1 cellular context compared by ENCODE assay signal in genomic region chr10:131981429-131982184, GRCh38.
A peak's percentile ranks its signal among the peaks of the same experiment; 100 is the strongest.
TF ChIP-seq lines count a peak whose summit lies in the region.

BNIP3 (minus strand) TSS chr10:131981923; CDS start chr10:131981806, 117 bp downstream.

TF ChIP-seq in HepG2, 621 proteins besides CTCF, POLR2A, EP300 and RAD21 (continued from another document and continues in another):
- TF ChIP-seq ZNF772 (CRISPR knock-in tag; IDR thresholded peaks at IDR 0.05) = peak; percentile 58; the same call in 1 of the 2 replicates
- TF ChIP-seq ZNF407 (CRISPR knock-in tag; IDR thresholded peaks at IDR 0.05; ENCODE audit: not compliant biosample characterization) = peak; percentile 57
- TF ChIP-seq ZBTB14 (CRISPR knock-in tag; IDR thresholded peaks at IDR 0.05) = peak; percentile 54; the same call in 1 of the 2 replicates
- 0 out of 2 replicates have a peak, but pooled peaks have one; percentile 44 for TF ChIP-seq ZNF740 (CRISPR knock-in tag; IDR thresholded peaks at IDR 0.05)
- peak; percentile 87 for TF ChIP-seq SAP130 (CRISPR knock-in tag; IDR thresholded peaks at IDR 0.05; ENCODE audit: low read depth)
- TF ChIP-seq ESRRA (CRISPR knock-in tag; IDR thresholded peaks at IDR 0.05; ENCODE audit: low read depth) = peak; percentile 4; the same call in 1 of the 2 replicates
- TF ChIP-seq MTERF4 (CRISPR knock-in tag; IDR thresholded peaks at IDR 0.05) = peak; percentile 55; the same call in 1 of the 2 replicates
- peak; percentile 66; the same call in 1 of the 2 replicates for TF ChIP-seq TSC22D2 (CRISPR knock-in tag; IDR thresholded peaks at IDR 0.05; ENCODE audit: borderline replicate concordance)
- TF ChIP-seq ZNF788 (CRISPR knock-in tag; IDR thresholded peaks at IDR 0.05; ENCODE audit: borderline replicate concordance) = peak; percentile 37; the same call in 1 of the 2 replicates
- TF ChIP-seq YEATS2 (CRISPR knock-in tag; IDR thresholded peaks at IDR 0.05; ENCODE audit: borderline replicate concordance) = peak; percentile 56; the same call in 1 of the 2 replicates
- peak; percentile 94 for TF ChIP-seq SRY (CRISPR knock-in tag; IDR thresholded peaks at IDR 0.05)
- peak; percentile 72; the same call in 1 of the 2 replicates for TF ChIP-seq AFF4 (CRISPR knock-in tag; IDR thresholded peaks at IDR 0.05)
- peak; percentile 82 for TF ChIP-seq DR1 (CRISPR knock-in tag; IDR thresholded peaks at IDR 0.05)
- TF ChIP-seq ZNF563 (CRISPR knock-in tag; IDR thresholded peaks at IDR 0.05) = peak; percentile 85; the same call in 1 of the 2 replicates
- TF ChIP-seq ZNF746 (CRISPR knock-in tag; IDR thresholded peaks at IDR 0.05) = peak; percentile 36; the same call in 1 of the 2 replicates
- no peak for TF ChIP-seq ZNF513 (CRISPR knock-in tag; conservative IDR thresholded peaks at IDR 0.05)
- peak; percentile 98 for TF ChIP-seq TAF1 (CRISPR knock-in tag; IDR thresholded peaks at IDR 0.05)
- TF ChIP-seq ZBTB3 (CRISPR knock-in tag; IDR thresholded peaks at IDR 0.05; ENCODE audit: borderline replicate concordance, low read depth) = no peak
- peak; percentile 85; the same call in 1 of the 2 replicates for TF ChIP-seq SNAPC5 (CRISPR knock-in tag; IDR thresholded peaks at IDR 0.05; ENCODE audit: borderline replicate concordance)
- TF ChIP-seq HNF4A (CRISPR knock-in tag; IDR thresholded peaks at IDR 0.05) = no peak; the same call in 1 of the 2 replicates
- TF ChIP-seq ZHX1 (CRISPR knock-in tag; IDR thresholded peaks at IDR 0.05; ENCODE audit: low read depth) = 0 out of 2 replicates have a peak, but pooled peaks have one; percentile 55
- peak; percentile 62; the same call in 1 of the 2 replicates for TF ChIP-seq ZSCAN12 (CRISPR knock-in tag; IDR thresholded peaks at IDR 0.05)
- TF ChIP-seq TFDP2 (CRISPR knock-in tag; IDR thresholded peaks at IDR 0.05) = 0 out of 2 replicates have a peak, but pooled peaks have one; percentile 26
- TF ChIP-seq ZNF607 (CRISPR knock-in tag; IDR thresholded peaks at IDR 0.05; ENCODE audit: borderline replicate concordance) = peak; percentile 30; the same call in 1 of the 2 replicates
- TF ChIP-seq THRA (CRISPR knock-in tag; IDR thresholded peaks at IDR 0.05; ENCODE audit: borderline replicate concordance) = peak; percentile 68; the same call in 1 of the 2 replicates
- TF ChIP-seq SRF (IDR thresholded peaks at IDR 0.05; ENCODE audit: low read depth, low read length) = no peak
- TF ChIP-seq ZNF879 (CRISPR knock-in tag; IDR thresholded peaks at IDR 0.05) = no peak
- TF ChIP-seq ZBTB7A (CRISPR knock-in tag; IDR thresholded peaks at IDR 0.05) = 0 out of 2 replicates have a peak, but pooled peaks have one; percentile 15
- TF ChIP-seq PHF21A (CRISPR knock-in tag; IDR thresholded peaks at IDR 0.05) = 0 out of 2 replicates have a peak, but pooled peaks have one; percentile 49
- TF ChIP-seq GATAD2A (CRISPR knock-in tag; IDR thresholded peaks at IDR 0.05) = no peak
- TF ChIP-seq MEIS1 (CRISPR knock-in tag; IDR thresholded peaks at IDR 0.05; ENCODE audit: borderline replicate concordance) = 0 out of 2 replicates have a peak, but pooled peaks have one; percentile 41
- peak; percentile 76 for TF ChIP-seq POLR2AphosphoS5 (IDR thresholded peaks at IDR 0.05; ENCODE audit: low read depth, low read length)
- peak; percentile 89 for TF ChIP-seq ZNF138 (CRISPR knock-in tag; IDR thresholded peaks at IDR 0.05; ENCODE audit: low read depth)
